1 cellular context compared by ENCODE assay signal in genomic region chr5:157034106-157035072, GRCh38.
TF ChIP-seq lines count a peak whose summit lies in the region.
"Not testable (repeated sequence)": the region's sequence is repeated elsewhere in the genome, so short reads cannot be mapped to it uniquely, and the experiment has no call there.

No MANE protein-coding gene starts in this region.

TF ChIP-seq in HepG2, 621 proteins besides CTCF, POLR2A, EP300 and RAD21 (continues in another document):
- TF ChIP-seq ARID5B (CRISPR knock-in tag; IDR thresholded peaks at IDR 0.05) (peak; percentile 70), ZNF878 (CRISPR knock-in tag; IDR thresholded peaks at IDR 0.05) (0 out of 2 replicates have a peak, but pooled peaks have one; percentile 48), SPEN (CRISPR knock-in tag; IDR thresholded peaks at IDR 0.05; ENCODE audit: low read depth) (peak; percentile 41; the same call in 1 of the 2 replicates), RBFOX2 (IDR thresholded peaks at IDR 0.05; ENCODE audit: low read depth, low read length) (0 out of 2 replicates have a peak, but pooled peaks have one; percentile 15), ZNF761 (CRISPR knock-in tag; conservative IDR thresholded peaks at IDR 0.05) (0 out of 2 replicates have a peak, but pooled peaks have one; percentile 54), AKAP8 (CRISPR knock-in tag; IDR thresholded peaks at IDR 0.05) (0 out of 2 replicates have a peak, but pooled peaks have one; percentile 17), LCORL (CRISPR knock-in tag; IDR thresholded peaks at IDR 0.05) (peak; percentile 44; the same call in 1 of the 2 replicates), TARDBP (CRISPR knock-in tag; IDR thresholded peaks at IDR 0.05) (0 out of 2 replicates have a peak, but pooled peaks have one; percentile 47), POLR2G (IDR thresholded peaks at IDR 0.05; ENCODE audit: low read depth, low read length) (peak; percentile 37; the same call in 1 of the 2 replicates), ZNF792 (CRISPR knock-in tag; IDR thresholded peaks at IDR 0.05) (peak; percentile 19; the same call in 1 of the 2 replicates), HOMEZ (CRISPR knock-in tag; IDR thresholded peaks at IDR 0.05; ENCODE audit: low read depth) (peak; percentile 8; the same call in 1 of the 2 replicates), PHF21A (CRISPR knock-in tag; IDR thresholded peaks at IDR 0.05) (peak; percentile 70; the same call in 1 of the 2 replicates), HMG20A (CRISPR knock-in tag; IDR thresholded peaks at IDR 0.05; ENCODE audit: borderline replicate concordance) (peak; percentile 31; the same call in 1 of the 2 replicates), ZNF18 (CRISPR knock-in tag; IDR thresholded peaks at IDR 0.05; ENCODE audit: insufficient replicate concordance) (peak; percentile 52), AHDC1 (CRISPR knock-in tag; IDR thresholded peaks at IDR 0.05; ENCODE audit: borderline replicate concordance) (peak; percentile 80), ZNF709 (CRISPR knock-in tag; IDR thresholded peaks at IDR 0.05) (0 out of 2 replicates have a peak, but pooled peaks have one; percentile 65), HNF1A (IDR thresholded peaks at IDR 0.05; ENCODE audit: low read depth) (peak; percentile 81), HNF1A (CRISPR knock-in tag; IDR thresholded peaks at IDR 0.05; ENCODE audit: borderline replicate concordance) (peak; percentile 47; the same call in 1 of the 2 replicates), NFIC (IDR thresholded peaks at IDR 0.05; ENCODE audit: low read length) (0 out of 2 replicates have a peak, but pooled peaks have one; percentile 13), ARID4A (CRISPR knock-in tag; IDR thresholded peaks at IDR 0.05; ENCODE audit: borderline replicate concordance) (peak; percentile 12; the same call in 1 of the 2 replicates), ZNF609 (CRISPR knock-in tag; IDR thresholded peaks at IDR 0.05; ENCODE audit: borderline replicate concordance) (peak; percentile 30; the same call in 1 of the 2 replicates)
- not testable (repeated sequence) for TF ChIP-seq LCORL (IDR thresholded peaks at IDR 0.05)
